ENCODE assay signal across 16 cellular contexts in genomic region chr5:131096774-131097695, GRCh38.
DNase-seq lines count a peak whose midpoint lies in the region; ATAC-seq and TF ChIP-seq lines count a peak whose summit lies in the region.
"Had no signal": no experiment of that assay in that cellular context is flagged by ENCODE, and none has a peak within 500 bp of the region (broad histone marks: within the 10 kb centered on the region; RNA-seq: fewer than 3 reads in every experiment).

No MANE protein-coding gene starts in this region.

- TF ChIP-seq CTCF in AG10803 (conservative IDR thresholded peaks at IDR 0.05; ENCODE audit: low read length) (no peak), epithelial cell of esophagus (IDR thresholded peaks at IDR 0.05; ENCODE audit: insufficient read depth, low read depth, low read length, missing control alignments) (no peak), ascending aorta (IDR thresholded peaks at IDR 0.05) (no peak)

- H3K27me3 Mint-ChIP-seq in activated CD4-positive, alpha-beta T cell treated with anti-CD3 and anti-CD28 coated beads for 36 hours: no peaks in the 10 kb centered on the region
- peaks cover 6% of the 10 kb centered on the region for H3K27me3 Mint-ChIP-seq in activated CD4-positive, alpha-beta T cell treated with anti-CD3 and anti-CD28 coated beads, Interleukin-2, amount 10 ng/mL, durations not matched to agents 7 days and 5 days

- H3K4me1 ChIP-seq in ascending aorta: no peaks in the 10 kb centered on the region

- no peaks in the 10 kb centered on the region for H3K36me3 Mint-ChIP-seq in activated CD4-positive, alpha-beta T cell treated with anti-CD3 and anti-CD28 coated beads for 36 hours (ENCODE audit: low read depth)
- peaks cover 2% of the 10 kb centered on the region for H3K36me3 Mint-ChIP-seq in activated CD4-positive, alpha-beta T cell treated with anti-CD3 and anti-CD28 coated beads, Interleukin-2, amount 10 ng/mL, durations not matched to agents 7 days and 5 days (ENCODE audit: low read depth)

- peaks cover 17% of the 10 kb centered on the region for H3K4me1 Mint-ChIP-seq in activated CD4-positive, alpha-beta T cell treated with anti-CD3 and anti-CD28 coated beads for 36 hours
- no peaks in the 10 kb centered on the region for H3K4me1 Mint-ChIP-seq in activated CD4-positive, alpha-beta T cell treated with anti-CD3 and anti-CD28 coated beads, Interleukin-2, amount 10 ng/mL, durations not matched to agents 7 days and 5 days

- ATAC-seq in activated CD4-positive, alpha-beta T cell treated with anti-CD3 and anti-CD28 coated beads for 36 hours: peak; percentile 88

- POLR2A ChIA-PET in activated CD4-positive, alpha-beta T cell treated with anti-CD3 and anti-CD28 coated beads for 36 hours (lab: Charles Lee): interaction anchor here (0.9 kb wide), 1 partner anchor 28 kb away, joined by 3 read pairs; no protein-coding TSS in a partner anchor
- POLR2A ChIA-PET in activated CD4-positive, alpha-beta T cell treated with anti-CD3 and anti-CD28 coated beads, Interleukin-2, amount 10 ng/mL, durations not matched to agents 7 days and 5 days (lab: Charles Lee): no interaction called here

- H3K27ac ChIP-seq in ascending aorta: no peak overlapping the region
- H3K27ac ChIP-seq: BLaER1 treated with 17β-estradiol and CSF1 and Interleukin-3, amounts not matched to agents 10 nM and 100 nM; PC-9 had no signal

- CTCF ChIA-PET in activated CD4-positive, alpha-beta T cell treated with anti-CD3 and anti-CD28 coated beads for 36 hours (lab: Charles Lee): no interaction called here
- CTCF ChIA-PET in activated CD4-positive, alpha-beta T cell treated with anti-CD3 and anti-CD28 coated beads, Interleukin-2, amount 10 ng/mL, durations not matched to agents 7 days and 5 days (lab: Charles Lee): interaction anchor here (1.1 kb wide), 1 partner anchor 12 kb away, joined by 4 read pairs; no protein-coding TSS in a partner anchor

- peaks cover 0 to 3% of the 10 kb centered on the region in 2 donors for H3K9me3 ChIP-seq in ascending aorta

- no peaks in the 10 kb centered on the region for H3K27me3 ChIP-seq in ascending aorta
- H3K27me3 ChIP-seq: BLaER1 treated with 17β-estradiol and CSF1 and Interleukin-3, amounts not matched to agents 10 nM and 100 nM had no signal

- no peak overlapping the region for H3K4me3 ChIP-seq in AG10803 (ENCODE audit: low read length)
- no peak overlapping the region for H3K4me3 ChIP-seq in epithelial cell of esophagus (ENCODE audit: low read length)
- H3K4me3 ChIP-seq in ascending aorta: no peak overlapping the region
- H3K4me3 ChIP-seq: BLaER1 treated with 17β-estradiol and CSF1 and Interleukin-3, amounts not matched to agents 10 nM and 100 nM; PC-9 had no signal

- H3K9me3 Mint-ChIP-seq in activated CD4-positive, alpha-beta T cell treated with anti-CD3 and anti-CD28 coated beads for 36 hours (ENCODE audit: low read depth): peaks cover 8% of the 10 kb centered on the region
- H3K9me3 Mint-ChIP-seq in activated CD4-positive, alpha-beta T cell treated with anti-CD3 and anti-CD28 coated beads, Interleukin-2, amount 10 ng/mL, durations not matched to agents 7 days and 5 days: peaks cover 10% of the 10 kb centered on the region

- H3K27ac Mint-ChIP-seq in activated CD4-positive, alpha-beta T cell treated with anti-CD3 and anti-CD28 coated beads for 36 hours: peak overlapping the region; percentile 44
- no peak overlapping the region for H3K27ac Mint-ChIP-seq in activated CD4-positive, alpha-beta T cell treated with anti-CD3 and anti-CD28 coated beads, Interleukin-2, amount 10 ng/mL, durations not matched to agents 7 days and 5 days

- no peaks in the 10 kb centered on the region for H3K36me3 ChIP-seq in ascending aorta
- H3K36me3 ChIP-seq: BLaER1 treated with 17β-estradiol and CSF1 and Interleukin-3, amounts not matched to agents 10 nM and 100 nM had no signal

- intact Hi-C loops in activated CD4-positive, alpha-beta T cell treated with anti-CD3 and anti-CD28 coated beads for 36 hours (cut with DNase I, micrococcal nuclease): loop anchor here in 1 of 2 experiments (1.0 kb wide), 1 partner anchor 18 kb away; no protein-coding TSS in a partner anchor
- intact Hi-C loops in ascending aorta (cut with DNase I): no loop called here

- no peak for DNase-seq in activated CD4-positive, alpha-beta T cell treated with anti-CD3 and anti-CD28 coated beads for 36 hours
- no peak for DNase-seq in activated CD4-positive, alpha-beta T cell treated with anti-CD3 and anti-CD28 coated beads, Interleukin-2, amount 10 ng/mL, durations not matched to agents 7 days and 5 days
- DNase-seq in AG10803 (ENCODE audit: low read depth) (peak; percentile 45), epithelial cell of esophagus (ENCODE audit: low read depth) (peak; percentile 52), putamen (ENCODE audit: low spot score) (peak; percentile 63), ascending aorta (ENCODE audit: low spot score in 2 of 2) (no peak)
- no peak for DNase-seq in activated effector memory CD4-positive, alpha-beta T cell treated with Interleukin-2 at 50 U/mL for 16 hours
- no peak for DNase-seq in stimulated activated CD4-positive, alpha-beta T cell treated with anti-CD3 and anti-CD28 coated beads, Interleukin-4, amount 100 ng/mL, for 4 hours
- DNase-seq: 8988T, KG1, NCI-H1092 treated with DMSO at 0.1 percent for 48 hours, NCI-H1694, NCI-H2107, NCI-H774, PC-9 had no signal

- no peak overlapping the region for H3K4me3 Mint-ChIP-seq in activated CD4-positive, alpha-beta T cell treated with anti-CD3 and anti-CD28 coated beads for 36 hours
- H3K4me3 Mint-ChIP-seq in activated CD4-positive, alpha-beta T cell treated with anti-CD3 and anti-CD28 coated beads, Interleukin-2, amount 10 ng/mL, durations not matched to agents 7 days and 5 days: no peak overlapping the region

Comparison
In these comparisons a context has a peak if more than half of its experiments do, and no peak if none do; other contexts are left out.
1. DNase-seq: peak in AG10803 (single experiment), epithelial cell of esophagus (single experiment) and putamen (single experiment); none in activated CD4-positive, alpha-beta T cell treated with anti-CD3 and anti-CD28 coated beads for 36 hours (single experiment), activated CD4-positive, alpha-beta T cell treated with anti-CD3 and anti-CD28 coated beads, Interleukin-2, amount 10 ng/mL, durations not matched to agents 7 days and 5 days (single experiment), activated effector memory CD4-positive, alpha-beta T cell treated with Interleukin-2 at 50 U/mL for 16 hours (single experiment), stimulated activated CD4-positive, alpha-beta T cell treated with anti-CD3 and anti-CD28 coated beads, Interleukin-4, amount 100 ng/mL, for 4 hours (0 of 2) and ascending aorta (0 of 2).